Comparison of ENCODE assay signal across 8 cellular contexts in genomic region chr6:13488015-13488895, GRCh38. TPM values are rescaled to one million over a fixed set of nuclear protein-coding genes. Genes with fewer than 3 reads are reported as not detected.
A peak's percentile ranks its signal among the peaks of the same experiment; 100 is the strongest.
DNase-seq lines count a peak whose midpoint lies in the region; ATAC-seq, FAIRE-seq and TF ChIP-seq lines count a peak whose summit lies in the region.

No MANE protein-coding gene starts in this region.

- H3K9me3 Mint-ChIP-seq in activated CD8-positive, alpha-beta memory T cell treated with anti-CD3 and anti-CD28 coated beads, Interleukin-2, amount 10 ng/mL, durations not matched to agents 7 days and 5 days (ENCODE audit: low read depth): no peaks in the 10 kb centered on the region
- H3K9me3 Mint-ChIP-seq in neural crest cell: no peaks in the 10 kb centered on the region

- H3K4me3 ChIP-seq in fibroblast of mammary gland (ENCODE audit: control insufficient read depth, low read depth, low read length): peak overlapping the region; percentile 61

- no peaks in the 10 kb centered on the region for H3K36me3 Mint-ChIP-seq in activated CD8-positive, alpha-beta memory T cell treated with anti-CD3 and anti-CD28 coated beads, Interleukin-2, amount 10 ng/mL, durations not matched to agents 7 days and 5 days
- no peaks in the 10 kb centered on the region for H3K36me3 Mint-ChIP-seq in neural crest cell (ENCODE audit: low read depth)

- peak overlapping the region; percentile 54 for H3K27ac Mint-ChIP-seq in activated CD8-positive, alpha-beta memory T cell treated with anti-CD3 and anti-CD28 coated beads, Interleukin-2, amount 10 ng/mL, durations not matched to agents 7 days and 5 days
- no peak overlapping the region for H3K27ac Mint-ChIP-seq in neural crest cell (ENCODE audit: unreplicated experiment)

- FAIRE-seq in HTR-8/SVneo (lab: Jason Lieb, UNC): no peak

- DNase-seq in COLO668 (lab: John Stamatoyannopoulos, UW; ENCODE audit: unreplicated experiment) (peak; percentile 29), fibroblast of mammary gland (ENCODE audit: low read depth) (peak; percentile 40), neural crest cell (ENCODE audit: low read depth, low spot score) (peak; percentile 11), HTR-8/SVneo (ENCODE audit: insufficient read length, low spot score) (no peak), NCI-H187 treated with DMSO at 0.1 percent for 48 hours (lab: John Stamatoyannopoulos, UW) (no peak), NCI-H2081 (lab: John Stamatoyannopoulos, UW) (no peak)
- DNase-seq in activated CD8-positive, alpha-beta memory T cell treated with anti-CD3 and anti-CD28 coated beads, Interleukin-2, amount 10 ng/mL, durations not matched to agents 7 days and 5 days: peak; percentile 50

- CTCF ChIA-PET in activated CD8-positive, alpha-beta memory T cell treated with anti-CD3 and anti-CD28 coated beads, Interleukin-2, amount 10 ng/mL, durations not matched to agents 7 days and 5 days (lab: Charles Lee): interaction anchor here (0.7 to 4.4 kb wide), 7 partner anchors 36 to 159 kb away, joined by 3 to 33 read pairs (median 4); partner anchors contain the start of genes SIRT5 and TBC1D7

- H3K4me3 Mint-ChIP-seq in activated CD8-positive, alpha-beta memory T cell treated with anti-CD3 and anti-CD28 coated beads, Interleukin-2, amount 10 ng/mL, durations not matched to agents 7 days and 5 days: peak overlapping the region; percentile 77
- peak overlapping the region; percentile 90 for H3K4me3 Mint-ChIP-seq in neural crest cell

- H3K27me3 Mint-ChIP-seq in activated CD8-positive, alpha-beta memory T cell treated with anti-CD3 and anti-CD28 coated beads, Interleukin-2, amount 10 ng/mL, durations not matched to agents 7 days and 5 days: peaks cover 9% of the 10 kb centered on the region
- H3K27me3 Mint-ChIP-seq in neural crest cell (ENCODE audit: low read depth): peaks cover 50% of the 10 kb centered on the region

- TF ChIP-seq CTCF in fibroblast of mammary gland (conservative IDR thresholded peaks at IDR 0.05; ENCODE audit: control insufficient read depth, insufficient read depth, low read depth, low read length): no peak
- no peak for TF ChIP-seq CTCF in neural crest cell (conservative IDR thresholded peaks at IDR 0.05)

- peaks cover 41% of the 10 kb centered on the region for H3K4me1 Mint-ChIP-seq in activated CD8-positive, alpha-beta memory T cell treated with anti-CD3 and anti-CD28 coated beads, Interleukin-2, amount 10 ng/mL, durations not matched to agents 7 days and 5 days
- peaks cover 30% of the 10 kb centered on the region for H3K4me1 Mint-ChIP-seq in neural crest cell

- ATAC-seq in HG03571 (IDR thresholded peaks at IDR 0.05; ENCODE audit: unreplicated experiment): peak; percentile 4
- ATAC-seq in activated CD8-positive, alpha-beta memory T cell treated with anti-CD3 and anti-CD28 coated beads, Interleukin-2, amount 10 ng/mL, durations not matched to agents 7 days and 5 days: peak; percentile 0

RNA-seq across cellular contexts. Expression of gene GFOD1, which starts 0.9 kb away (rescaled TPM):
- total RNA-seq in activated CD8-positive, alpha-beta memory T cell treated with anti-CD3 and anti-CD28 coated beads, Interleukin-2, amount 10 ng/mL, durations not matched to agents 7 days and 5 days: 10 to 100 TPM; 10.6 to 11.6 TPM
- total RNA-seq in neural crest cell: 2.2 TPM in 2 replicates

Comparison
In these comparisons a context has a peak if more than half of its experiments do, and no peak if none do; other contexts are left out.
1. DNase-seq: peak in COLO668 (single experiment), activated CD8-positive, alpha-beta memory T cell treated with anti-CD3 and anti-CD28 coated beads, Interleukin-2, amount 10 ng/mL, durations not matched to agents 7 days and 5 days (single experiment), fibroblast of mammary gland (single experiment) and neural crest cell (single experiment); none in HTR-8/SVneo (single experiment), NCI-H187 treated with DMSO at 0.1 percent for 48 hours (single experiment) and NCI-H2081 (0 of 2).